In genomic region chr7:92143192-92143880, GRCh38 we compare ENCODE assay signal across 18 cellular contexts. TPM values are rescaled to one million over a fixed set of nuclear protein-coding genes. Genes with fewer than 3 reads are reported as not detected.
A peak's percentile ranks its signal among the peaks of the same experiment; 100 is the strongest.
DNase-seq lines count a peak whose midpoint lies in the region; ATAC-seq, FAIRE-seq and TF ChIP-seq lines count a peak whose summit lies in the region.
"Not testable (repeated sequence)": the region's sequence is repeated elsewhere in the genome, so short reads cannot be mapped to it uniquely, and the experiment has no call there.
"Had no signal": no experiment of that assay in that cellular context is flagged by ENCODE, and none has a peak within 500 bp of the region (broad histone marks: within the 10 kb centered on the region; RNA-seq: fewer than 3 reads in every experiment).

No MANE protein-coding gene starts in this region.

- not testable (repeated sequence) for TF ChIP-seq POLR2A in K562 (conservative IDR thresholded peaks at IDR 0.05); testis (IDR thresholded peaks at IDR 0.05)

- H3K4me2 ChIP-seq in K562 (ENCODE audit: insufficient read depth, low read length): not testable (repeated sequence)

- not testable (repeated sequence) for TF ChIP-seq EP300 in K562 (IDR thresholded peaks at IDR 0.05; ENCODE audit: low read length)

- not testable (repeated sequence) for H3K9me3 Mint-ChIP-seq in glutamatergic neuron (ENCODE audit: unreplicated experiment)

- H3K4me1 Mint-ChIP-seq in glutamatergic neuron (ENCODE audit: low read depth, unreplicated experiment): not testable (repeated sequence)

- not testable (repeated sequence) for H3K79me2 ChIP-seq in K562 (ENCODE audit: control insufficient read depth, insufficient read depth, low read length)

- 88% methylated on average over 34 of the region's 50 CpGs for WGBS in K562 (ENCODE audit: insufficient coverage, low coverage, missing lambda C conversion rate)
- 79 to 82% methylated on average over 7 to 50 of the region's 50 CpGs for WGBS in testis, 2 donors

- H3K9ac ChIP-seq in K562 (ENCODE audit: insufficient read depth in 1 of 2, low read depth in 2 of 2, low read length in 2 of 2); kidney (ENCODE audit: low read length in 2 of 2): not testable (repeated sequence)

- H3K9me3 ChIP-seq in WERI-Rb-1 (ENCODE audit: severe bottlenecking): peaks cover 11% of the 10 kb centered on the region
- H3K9me3 ChIP-seq in K562 (replicated peaks; ENCODE audit: control insufficient read depth, insufficient read depth, low read depth, low read length); kidney (ENCODE audit: control insufficient read depth in 1 of 2, low read length in 2 of 2); testis: not testable (repeated sequence)

- peak overlapping the region; percentile 51; the same call in 1 of the 2 replicates for H3K27ac ChIP-seq in WERI-Rb-1
- not testable (repeated sequence) for H3K27ac ChIP-seq in K562 (ENCODE audit: extremely low read depth, low read depth, low read length); kidney (ENCODE audit: low read depth in 2 of 2, low read length in 2 of 2); testis

- H3K27me3 ChIP-seq in WERI-Rb-1 (ENCODE audit: insufficient read depth, low read depth, severe bottlenecking); K562 (ENCODE audit: control insufficient read depth in 2 of 2, insufficient read depth in 2 of 2, low read length in 2 of 2); testis: not testable (repeated sequence)

- TF ChIP-seq RAD21 in K562 (CRISPR knock-in tag; conservative IDR thresholded peaks at IDR 0.05 in 1 of 2, IDR thresholded peaks at IDR 0.05 in 1 of 2): not testable (repeated sequence)

- DNase-seq in WERI-Rb-1; K562 (ENCODE audit: extremely low read depth in 1 of 4, low spot score in 3 of 4); glutamatergic neuron; testis: not testable (repeated sequence)
- DNase-seq in Right ventricle myocardium inferior (ENCODE audit: missing footprints): peak; percentile 51
- DNase-seq in kidney: peak; percentile 61

- not testable (repeated sequence) for H3K36me3 Mint-ChIP-seq in glutamatergic neuron (ENCODE audit: unreplicated experiment)

- H3K36me3 ChIP-seq in WERI-Rb-1; K562 (ENCODE audit: control insufficient read depth, insufficient read depth, low read length); kidney (ENCODE audit: control insufficient read depth in 1 of 2, insufficient read depth in 2 of 2, low read length in 2 of 2); testis (ENCODE audit: low read depth, missing control alignments): not testable (repeated sequence)

- TF ChIP-seq CTCF in WERI-Rb-1 (IDR thresholded peaks at IDR 0.05; ENCODE audit: low read depth, low read length); K562 (IDR thresholded peaks at IDR 0.05 in 2 of 3, conservative IDR thresholded peaks at IDR 0.05 in 1 of 3; ENCODE audit: insufficient read depth in 2 of 3, low read depth in 1 of 3, low read length in 3 of 3); glutamatergic neuron (IDR thresholded peaks at IDR 0.05; ENCODE audit: partially characterized antibody, unreplicated experiment); kidney (IDR thresholded peaks at IDR 0.05; ENCODE audit: borderline replicate concordance, extremely low read depth, insufficient read depth); testis (IDR thresholded peaks at IDR 0.05): not testable (repeated sequence)

- H4K20me1 ChIP-seq in K562 (replicated peaks; ENCODE audit: control insufficient read depth, insufficient read depth, low read length): not testable (repeated sequence)

- in situ Hi-C loops in K562 (cut with MboI): not testable (repeated sequence)

- not testable (repeated sequence) for H3K27me3 Mint-ChIP-seq in glutamatergic neuron (ENCODE audit: unreplicated experiment)

- not testable (repeated sequence) for BruUV-seq in K562 (replicated peaks; lab: Mats Ljungman, UMichigan)

- peak overlapping the region; percentile 79 for H3K27ac Mint-ChIP-seq in glutamatergic neuron (ENCODE audit: unreplicated experiment)

- H3K9me1 ChIP-seq in K562 (ENCODE audit: control insufficient read depth, insufficient read depth, low read length): not testable (repeated sequence)

- intact Hi-C loops in K562 (cut with micrococcal nuclease); Right ventricle myocardium inferior (cut with DNase I); kidney (cut with DNase I); testis (cut with DNase I; ENCODE audit: low total_unique reads): not testable (repeated sequence)

- POLR2A ChIA-PET in K562 (lab: Yijun Ruan, JAX): interaction anchor here (1.0 kb wide), 1 partner anchor 125 kb away, joined by 4 read pairs; no protein-coding TSS in a partner anchor

- not testable (repeated sequence) for H3K4me3 Mint-ChIP-seq in glutamatergic neuron (ENCODE audit: unreplicated experiment)

- CTCF ChIA-PET in K562 (lab: Yijun Ruan, JAX; ENCODE audit: low intra/inter-chr PET ratio): interaction anchor here (0.6 kb wide), 1 partner anchor 264 kb away, joined by 4 read pairs; no protein-coding TSS in a partner anchor

- H2AFZ ChIP-seq in K562 (ENCODE audit: low read depth, low read length): not testable (repeated sequence)

- not testable (repeated sequence) for H3K4me1 ChIP-seq in K562 (replicated peaks in 1 of 2; ENCODE audit: control insufficient read depth in 2 of 2, insufficient read depth in 2 of 2, low read length in 2 of 2); kidney (ENCODE audit: control insufficient read depth in 1 of 2, insufficient read depth in 1 of 2, low read depth in 1 of 2, low read length in 2 of 2); testis

- not testable (repeated sequence) for ATAC-seq in K562, Right ventricle myocardium inferior

- FAIRE-seq in K562 (lab: Jason Lieb, UNC); kidney (lab: Jason Lieb, UNC): not testable (repeated sequence)

- H3K4me3 ChIP-seq in WERI-Rb-1 (ENCODE audit: low read depth, low read length); K562; kidney (ENCODE audit: low read length in 2 of 2): not testable (repeated sequence)
- peak overlapping the region; percentile 15 to 45 for H3K4me3 ChIP-seq in testis

RNA-seq across cellular contexts. Expression of gene CYP51A1, which starts 9.1 kb away (rescaled TPM):
- 73.8 and 158 TPM in 2 replicates for total RNA-seq in K562 (2011; cell fraction: chromatin; rRNA removed; ENCODE audit: low replicate concordance)
- total RNA-seq in K562 (2011; cell fraction: nucleolus; rRNA removed): 89.6 and 115 TPM in 2 replicates
- total RNA-seq in K562 (2011; cell fraction: nucleoplasm; rRNA removed): 151 and 183 TPM in 2 replicates
- total RNA-seq in K562 (2014; rRNA removed) (87.0 and 92.0 TPM in 2 replicates), K562 (2014; rRNA removed; fragmentation: Illumina TruSeq; extraction: Trizol) (151 and 168 TPM in 2 replicates), K562 (2015; rRNA removed; fragmentation: Illumina TruSeq; extraction: Trizol) (99.9 and 106 TPM in 2 replicates), K562 (2021) (107 and 109 TPM in 2 replicates), glutamatergic neuron (ENCODE audit: unreplicated experiment) (207 TPM), Right ventricle myocardium inferior (19.3 TPM), kidney (55.8 TPM), testis (100 to 1,000 TPM; 141 to 147 TPM)
- polyA plus RNA-seq in K562 (2011; rRNA removed) (25.5 and 35.4 TPM in 2 replicates), K562 (2014; fragmentation: Illumina TruSeq; extraction: Trizol) (71.1 and 80.3 TPM in 2 replicates), K562 (2014; fragmentation: Nextera tagmentation; extraction: Ambion mirVana) (10 to 100 TPM; 41.8 to 42.2 TPM), K562 (2014; rRNA removed) (62.0 and 62.2 TPM in 2 replicates), kidney (ENCODE audit: insufficient read depth, low read depth, low replicate concordance) (43.0 TPM), testis (ENCODE audit: insufficient read depth, low read depth, low replicate concordance) (138 TPM)
- 14.1 and 20.6 TPM in 2 replicates for polyA plus RNA-seq in K562 (2011; cell fraction: cytosol; rRNA removed)
- 7.0 and 10.3 TPM in 2 replicates for polyA plus RNA-seq in K562 (2011; cell fraction: nucleus; rRNA removed)
- polyA plus RNA-seq in K562 (2012): 40.7 and 93.1 TPM in 2 replicates
- polyA minus RNA-seq in K562 (2011; rRNA and poly(A)+ RNA removed): 65.2 and 67.5 TPM in 2 replicates
- polyA minus RNA-seq in K562 (2011; cell fraction: cytosol; rRNA and poly(A)+ RNA removed): 40.1 and 41.6 TPM in 2 replicates
- 9.8 and 15.9 TPM in 2 replicates for polyA minus RNA-seq in K562 (2011; cell fraction: nucleus; rRNA and poly(A)+ RNA removed)

RNA-seq across cellular contexts. Expression of gene LRRD1, which starts 35.6 kb away (rescaled TPM):
- not detected in 2 replicates for total RNA-seq in K562 (2011; cell fraction: chromatin; rRNA removed; ENCODE audit: low replicate concordance)
- total RNA-seq in K562 (2011; cell fraction: nucleolus; rRNA removed): not detected in 2 replicates
- total RNA-seq in K562 (2011; cell fraction: nucleoplasm; rRNA removed): not detected in 2 replicates
- total RNA-seq in K562 (2014; rRNA removed) (not detected in 2 replicates), K562 (2014; rRNA removed; fragmentation: Illumina TruSeq; extraction: Trizol) (0.15 TPM in 1 of 2 replicates, not detected in the other), K562 (2015; rRNA removed; fragmentation: Illumina TruSeq; extraction: Trizol) (0.07 TPM in 1 of 2 replicates, not detected in the other), K562 (2021) (not detected in 2 replicates), glutamatergic neuron (ENCODE audit: unreplicated experiment) (0.15 TPM), Right ventricle myocardium inferior (not detected), kidney (0.25 TPM), testis (10 to 100 TPM in 1 of 2 donors, 1 to 10 TPM in 1; 7.7 to 14.8 TPM)
- polyA plus RNA-seq in K562 (2011; rRNA removed) (not detected in 2 replicates), K562 (2014; fragmentation: Illumina TruSeq; extraction: Trizol) (not detected in 2 replicates), K562 (2014; fragmentation: Nextera tagmentation; extraction: Ambion mirVana) (not detected), K562 (2014; rRNA removed) (not detected in 2 replicates), kidney (ENCODE audit: insufficient read depth, low read depth, low replicate concordance) (not detected), testis (ENCODE audit: insufficient read depth, low read depth, low replicate concordance) (8.7 TPM)
- polyA plus RNA-seq in K562 (2011; cell fraction: cytosol; rRNA removed): not detected in 2 replicates
- not detected in 2 replicates for polyA plus RNA-seq in K562 (2011; cell fraction: nucleus; rRNA removed)
- polyA plus RNA-seq in K562 (2012): not detected in 2 replicates
- polyA minus RNA-seq in K562 (2011; rRNA and poly(A)+ RNA removed): not detected in 2 replicates
- not detected in 2 replicates for polyA minus RNA-seq in K562 (2011; cell fraction: cytosol; rRNA and poly(A)+ RNA removed)
- not detected in 2 replicates for polyA minus RNA-seq in K562 (2011; cell fraction: nucleus; rRNA and poly(A)+ RNA removed)
- total RNA-seq: A172; A673; Caco-2; Calu3; CD4-positive, alpha-beta memory T cell; CD4-positive, alpha-beta T cell; CD8-positive, alpha-beta memory T cell; CD8-positive, alpha-beta T cell had no signal
- polyA plus RNA-seq: A549; AG04450; BJ; CD14-positive monocyte; CD4-positive, alpha-beta memory T cell; CD8-positive, alpha-beta memory T cell had no signal
